19 cellular contexts compared by ENCODE assay signal in the genomic region with DNA sequence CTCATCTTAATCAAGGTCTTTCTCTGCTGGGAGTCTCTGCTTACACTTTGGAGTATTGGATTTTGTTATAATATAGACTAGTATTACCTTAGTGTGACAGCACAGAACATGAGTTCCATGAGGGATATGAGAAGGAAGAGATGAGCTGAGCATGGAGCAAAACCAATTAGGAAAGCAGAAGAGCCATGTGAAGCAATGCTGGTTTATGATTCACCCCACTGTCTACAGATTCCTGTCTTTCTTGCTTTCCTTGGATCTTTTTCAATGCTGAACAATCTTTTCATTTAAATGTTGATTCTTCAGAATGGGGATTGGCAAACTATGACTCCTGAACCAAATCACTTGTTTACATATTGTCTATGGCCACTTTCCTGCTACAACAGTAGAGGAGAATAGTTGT.
A peak's percentile ranks its signal among the peaks of the same experiment; 100 is the strongest.
DNase-seq lines count a peak whose midpoint lies in the region; ATAC-seq, FAIRE-seq and TF ChIP-seq lines count a peak whose summit lies in the region.
"Had no signal": no experiment of that assay in that cellular context is flagged by ENCODE, and none has a peak within 500 bp of the region (broad histone marks: within the 10 kb centered on the region; RNA-seq: fewer than 3 reads in every experiment).

No MANE protein-coding gene starts in this region.

- H3K9me3 ChIP-seq in astrocyte (ENCODE audit: insufficient read depth, low read depth, low read length) (no peaks in the 10 kb centered on the region), OCI-LY7 (ENCODE audit: low read length) (no peaks in the 10 kb centered on the region)
- H3K9me3 ChIP-seq: Peyer's patch, prostate gland had no signal

- DNase-seq in GM03348 (ENCODE audit: low spot score) = peak; percentile 65
- DNase-seq in astrocyte (ENCODE audit: low read depth) = peak; percentile 57
- peak; percentile 51 for DNase-seq in fibroblast of the aortic adventitia (ENCODE audit: low read depth)
- DNase-seq in OCI-LY7 (ENCODE audit: low spot score) = no peak
- no peak for DNase-seq in stimulated activated naive B cell treated with anti-CD40 and anti-IgM and Interleukin-4, amounts not matched to agents 10 μg/mL and 1 μg/mL and 100 μg/mL, for 72 hours
- no peak for DNase-seq in activated T-cell treated with anti-CD3 and anti-CD28 coated beads, Interleukin-2, amount 50 U/mL, for 24 hours
- DNase-seq: activated gamma-delta T cell; aorta; CD8-positive, alpha-beta T cell; dorsolateral prefrontal cortex; foreskin melanocyte; NCI-H748 treated with DMSO at 0.1 percent for 48 hours; Peyer's patch; substantia nigra; WERI-Rb-1 had no signal

- H4K20me1 ChIP-seq in astrocyte (ENCODE audit: insufficient read depth, low read length) (no peaks in the 10 kb centered on the region), OCI-LY7 (ENCODE audit: insufficient read depth, low read length) (no peaks in the 10 kb centered on the region)

- no peaks in the 10 kb centered on the region for H3K9me3 Mint-ChIP-seq in astrocyte (ENCODE audit: unreplicated experiment)
- H3K9me3 Mint-ChIP-seq in stimulated activated naive B cell treated with anti-CD40 and anti-IgM and Interleukin-4, amounts not matched to agents 10 μg/mL and 1 μg/mL and 100 μg/mL, for 72 hours = no peaks in the 10 kb centered on the region
- no peaks in the 10 kb centered on the region for H3K9me3 Mint-ChIP-seq in activated T-cell treated with anti-CD3 and anti-CD28 coated beads, Interleukin-2, amount 50 U/mL, for 24 hours
- H3K9me3 Mint-ChIP-seq: CD8-positive, alpha-beta T cell had no signal

- H3K4me3 Mint-ChIP-seq in astrocyte (ENCODE audit: unreplicated experiment) = no peak overlapping the region
- no peak overlapping the region for H3K4me3 Mint-ChIP-seq in stimulated activated naive B cell treated with anti-CD40 and anti-IgM and Interleukin-4, amounts not matched to agents 10 μg/mL and 1 μg/mL and 100 μg/mL, for 72 hours
- H3K4me3 Mint-ChIP-seq in activated T-cell treated with anti-CD3 and anti-CD28 coated beads, Interleukin-2, amount 50 U/mL, for 24 hours = no peak overlapping the region
- H3K4me3 Mint-ChIP-seq: CD8-positive, alpha-beta T cell; natural killer cell treated with Interleukin-12 subunit alpha and Interleukin-12 subunit beta and Interleukin-15 and Interleukin-18, amount 100 ng/mL, for 72 hours had no signal

- CTCF ChIA-PET in OCI-LY7 (lab: Charles Lee; ENCODE audit: unreplicated experiment) = no interaction called here

- ATAC-seq in stimulated activated naive B cell treated with anti-CD40 and anti-IgM and Interleukin-4, amounts not matched to agents 10 μg/mL and 1 μg/mL and 100 μg/mL, for 72 hours (replicated peaks) = no peak
- ATAC-seq: CD8-positive, alpha-beta T cell; natural killer cell treated with Interleukin-12 subunit alpha and Interleukin-12 subunit beta and Interleukin-15 and Interleukin-18, amount 100 ng/mL, for 72 hours had no signal

- POLR2A ChIA-PET in OCI-LY7 (lab: Charles Lee) = no interaction called here

- H3K9ac ChIP-seq in astrocyte (ENCODE audit: low read length) = no peak overlapping the region

- no peaks in the 10 kb centered on the region for H3K79me2 ChIP-seq in astrocyte (ENCODE audit: insufficient read depth, low read length)
- H3K79me2 ChIP-seq in OCI-LY7 (ENCODE audit: insufficient read depth, low read depth, low read length) = no peaks in the 10 kb centered on the region

- H3K27ac Mint-ChIP-seq in astrocyte (ENCODE audit: unreplicated experiment) = no peak overlapping the region
- H3K27ac Mint-ChIP-seq in stimulated activated naive B cell treated with anti-CD40 and anti-IgM and Interleukin-4, amounts not matched to agents 10 μg/mL and 1 μg/mL and 100 μg/mL, for 72 hours = no peak overlapping the region
- no peak overlapping the region for H3K27ac Mint-ChIP-seq in activated T-cell treated with anti-CD3 and anti-CD28 coated beads, Interleukin-2, amount 50 U/mL, for 24 hours
- H3K27ac Mint-ChIP-seq: CD8-positive, alpha-beta T cell; natural killer cell treated with Interleukin-12 subunit alpha and Interleukin-12 subunit beta and Interleukin-15 and Interleukin-18, amount 100 ng/mL, for 72 hours had no signal

- intact Hi-C loops in OCI-LY7 (cut with micrococcal nuclease; ENCODE audit: unreplicated experiment) = no loop called here

- no peaks in the 10 kb centered on the region for H3K36me3 Mint-ChIP-seq in astrocyte (ENCODE audit: low read depth, unreplicated experiment)
- H3K36me3 Mint-ChIP-seq in stimulated activated naive B cell treated with anti-CD40 and anti-IgM and Interleukin-4, amounts not matched to agents 10 μg/mL and 1 μg/mL and 100 μg/mL, for 72 hours = no peaks in the 10 kb centered on the region
- no peaks in the 10 kb centered on the region for H3K36me3 Mint-ChIP-seq in activated T-cell treated with anti-CD3 and anti-CD28 coated beads, Interleukin-2, amount 50 U/mL, for 24 hours (ENCODE audit: low read depth)
- H3K36me3 Mint-ChIP-seq: CD8-positive, alpha-beta T cell; natural killer cell treated with Interleukin-12 subunit alpha and Interleukin-12 subunit beta and Interleukin-15 and Interleukin-18, amount 100 ng/mL, for 72 hours had no signal

- peak; percentile 37 for FAIRE-seq in astrocyte (lab: Jason Lieb, UNC)
- FAIRE-seq: GM12892 had no signal

- H3K36me3 ChIP-seq in astrocyte (ENCODE audit: insufficient read depth, low read length) (no peaks in the 10 kb centered on the region), OCI-LY7 (ENCODE audit: insufficient read depth, low read length) (no peaks in the 10 kb centered on the region)
- H3K36me3 ChIP-seq: Peyer's patch, prostate gland, WERI-Rb-1 had no signal

- no peak overlapping the region for H2AFZ ChIP-seq in astrocyte (ENCODE audit: low read depth, low read length)
- H2AFZ ChIP-seq in OCI-LY7 (ENCODE audit: low read length) = no peak overlapping the region

- H3K27ac ChIP-seq in astrocyte (ENCODE audit: low read depth, low read length) (no peak overlapping the region), skin epidermis (peak overlapping the region in 16 of 21 experiments; percentile 1 to 77 (median 52)), OCI-LY7 (ENCODE audit: low read depth, low read length, poor library complexity, severe bottlenecking) (no peak overlapping the region)
- H3K27ac ChIP-seq: dorsolateral prefrontal cortex, Peyer's patch, prostate gland, WERI-Rb-1 had no signal

- H3K27me3 ChIP-seq in astrocyte (ENCODE audit: insufficient read depth, low read length) = no peaks in the 10 kb centered on the region
- H3K27me3 ChIP-seq: dorsolateral prefrontal cortex, Peyer's patch had no signal

- BruUV-seq in OCI-LY7 (replicated peaks; lab: Mats Ljungman, UMichigan) = no TSS peak

- no peak for TF ChIP-seq CTCF in astrocyte (IDR thresholded peaks at IDR 0.05; ENCODE audit: insufficient read depth, low read depth, low read length)
- no peak for TF ChIP-seq CTCF in fibroblast of the aortic adventitia (IDR thresholded peaks at IDR 0.05; ENCODE audit: insufficient read depth, low read length)
- TF ChIP-seq CTCF in OCI-LY7 (conservative IDR thresholded peaks at IDR 0.05; ENCODE audit: low read length) = no peak

- H3K4me3 ChIP-seq in astrocyte (ENCODE audit: insufficient read depth, low read depth, low read length) (no peak overlapping the region), fibroblast of the aortic adventitia (ENCODE audit: low read depth, low read length) (no peak overlapping the region), skin epidermis (no peak overlapping the region), OCI-LY7 (ENCODE audit: low read depth, low read length, poor library complexity, severe bottlenecking) (no peak overlapping the region)
- H3K4me3 ChIP-seq: dorsolateral prefrontal cortex, Peyer's patch, prostate gland had no signal

- peaks cover 2% of the 10 kb centered on the region for H3K4me1 Mint-ChIP-seq in astrocyte (ENCODE audit: low read depth, unreplicated experiment)
- no peaks in the 10 kb centered on the region for H3K4me1 Mint-ChIP-seq in stimulated activated naive B cell treated with anti-CD40 and anti-IgM and Interleukin-4, amounts not matched to agents 10 μg/mL and 1 μg/mL and 100 μg/mL, for 72 hours
- no peaks in the 10 kb centered on the region for H3K4me1 Mint-ChIP-seq in activated T-cell treated with anti-CD3 and anti-CD28 coated beads, Interleukin-2, amount 50 U/mL, for 24 hours (ENCODE audit: low read depth)

- H3K9me2 ChIP-seq in OCI-LY7 (ENCODE audit: insufficient read depth, low read length) = no peaks in the 10 kb centered on the region

- H3K27me3 Mint-ChIP-seq in astrocyte (ENCODE audit: low read depth, unreplicated experiment) = no peaks in the 10 kb centered on the region
- H3K27me3 Mint-ChIP-seq in stimulated activated naive B cell treated with anti-CD40 and anti-IgM and Interleukin-4, amounts not matched to agents 10 μg/mL and 1 μg/mL and 100 μg/mL, for 72 hours = no peaks in the 10 kb centered on the region
- H3K27me3 Mint-ChIP-seq in activated T-cell treated with anti-CD3 and anti-CD28 coated beads, Interleukin-2, amount 50 U/mL, for 24 hours = no peaks in the 10 kb centered on the region
- H3K27me3 Mint-ChIP-seq: natural killer cell treated with Interleukin-12 subunit alpha and Interleukin-12 subunit beta and Interleukin-15 and Interleukin-18, amount 100 ng/mL, for 72 hours had no signal

- H3K4me2 ChIP-seq in astrocyte (ENCODE audit: low read length) = no peak overlapping the region
- H3K4me2 ChIP-seq in OCI-LY7 (ENCODE audit: low read length) = no peak overlapping the region

- no peaks in the 10 kb centered on the region for H3K4me1 ChIP-seq in astrocyte (ENCODE audit: insufficient read depth, low read length)
- no peaks in the 10 kb centered on the region for H3K4me1 ChIP-seq in OCI-LY7 (ENCODE audit: insufficient read depth, low read length, poor library complexity, severe bottlenecking)
- H3K4me1 ChIP-seq: Peyer's patch, prostate gland had no signal

Comparison
In these comparisons a context has a peak if more than half of its experiments do, and no peak if none do; other contexts are left out.
1. DNase-seq: peak in GM03348 (single experiment), astrocyte (single experiment) and fibroblast of the aortic adventitia (single experiment); none in OCI-LY7 (single experiment), stimulated activated naive B cell treated with anti-CD40 and anti-IgM and Interleukin-4, amounts not matched to agents 10 μg/mL and 1 μg/mL and 100 μg/mL, for 72 hours (single experiment) and activated T-cell treated with anti-CD3 and anti-CD28 coated beads, Interleukin-2, amount 50 U/mL, for 24 hours (single experiment).
2. H3K27ac ChIP-seq: peak in skin epidermis (16 of 21); none in astrocyte (single experiment) and OCI-LY7 (single experiment).